ENCODE assay signal across 8 cellular contexts in genomic region chr5:154202379-154203260, GRCh38. TPM values are rescaled to one million over a fixed set of nuclear protein-coding genes. Genes with fewer than 3 reads are reported as not detected.
A peak's percentile ranks its signal among the peaks of the same experiment; 100 is the strongest.
DNase-seq lines count a peak whose midpoint lies in the region; ATAC-seq and TF ChIP-seq lines count a peak whose summit lies in the region.

No MANE protein-coding gene starts in this region.

- no peak overlapping the region for H3K4me3 ChIP-seq in heart left ventricle
- H3K4me3 ChIP-seq in left ventricle myocardium inferior: no peak overlapping the region
- H3K4me3 ChIP-seq in foreskin fibroblast (ENCODE audit: low read depth in 1 of 2, low read length in 2 of 2): no peak overlapping the region

- peak overlapping the region; percentile 6 to 92 (median 68) for H3K27ac Mint-ChIP-seq in naive B cell

- peaks cover 44 to 78% (median 58%) of the 10 kb centered on the region in 3 donors for H3K4me1 Mint-ChIP-seq in naive B cell

- peaks cover 0 to 38% of the 10 kb centered on the region in 2 donors for H3K36me3 Mint-ChIP-seq in naive B cell

- H3K27me3 Mint-ChIP-seq in naive B cell: no peaks in the 10 kb centered on the region

- intact Hi-C loops in heart left ventricle (cut with DNase I): loop anchor here in 1 of 10 donors (10.0 kb wide), 1 partner anchor 82 kb away; no protein-coding TSS in a partner anchor
- intact Hi-C loops in left ventricle myocardium inferior (cut with micrococcal nuclease): no loop called here

- no peaks in the 10 kb centered on the region for H3K9me3 Mint-ChIP-seq in naive B cell

- H3K9me3 ChIP-seq in heart left ventricle (no peaks in the 10 kb centered on the region), left ventricle myocardium inferior (replicated peaks) (no peaks in the 10 kb centered on the region)

- ATAC-seq in heart left ventricle: peak in 3 of 4 donors; percentile 51 to 54 (median 51)
- peak; percentile 77 for ATAC-seq in HG03139 (IDR thresholded peaks at IDR 0.05; ENCODE audit: unreplicated experiment)
- ATAC-seq in naive B cell (ENCODE audit: low read depth in 2 of 2): peak; percentile 86 to 92

- H3K36me3 ChIP-seq in heart left ventricle (peaks cover 0 to 8% (median 0%) of the 10 kb centered on the region in 9 donors), left ventricle myocardium inferior (peaks cover 7% of the 10 kb centered on the region)

- no peaks in the 10 kb centered on the region for H3K27me3 ChIP-seq in heart left ventricle
- no peaks in the 10 kb centered on the region for H3K27me3 ChIP-seq in left ventricle myocardium inferior (ENCODE audit: low read depth)

- TF ChIP-seq CTCF in heart left ventricle (IDR thresholded peaks at IDR 0.05): no peak
- TF ChIP-seq CTCF in left ventricle myocardium inferior (IDR thresholded peaks at IDR 0.05; ENCODE audit: borderline replicate concordance): no peak
- no peak for TF ChIP-seq CTCF in foreskin fibroblast (IDR thresholded peaks at IDR 0.05; ENCODE audit: low read depth, low read length)

- H3K4me3 Mint-ChIP-seq in naive B cell: peak overlapping the region; percentile 4 to 76 (median 56)

- peaks cover 0 to 33% (median 15%) of the 10 kb centered on the region in 12 donors for H3K4me1 ChIP-seq in heart left ventricle
- H3K4me1 ChIP-seq in left ventricle myocardium inferior: peaks cover 50% of the 10 kb centered on the region

- peak in 1 of 5 donors; percentile 45 for DNase-seq in heart left ventricle
- no peak for DNase-seq in left ventricle myocardium inferior
- DNase-seq in activated CD4-positive, alpha-beta T cell treated with anti-CD3 and anti-CD28 coated beads, Interleukin-2, amount 50 U/mL, for 24 hours (ENCODE audit: low read depth in 1 of 2, low spot score in 1 of 2): peak; percentile 26 to 52
- peak; percentile 24 for DNase-seq in naive B cell
- no peak for DNase-seq in NCI-H2107 (lab: John Stamatoyannopoulos, UW)
- DNase-seq in LoVo (ENCODE audit: low spot score): no peak
- DNase-seq in foreskin fibroblast: no peak

- TF ChIP-seq POLR2A in heart left ventricle (IDR thresholded peaks at IDR 0.05): no peak

- H3K27ac ChIP-seq in heart left ventricle: peak overlapping the region in 2 of 12 donors; percentile 23 to 30
- H3K27ac ChIP-seq in left ventricle myocardium inferior (replicated peaks): no peak overlapping the region

- 47 to 56% (median 49%) methylated on average over 11 of the region's 11 CpGs for WGBS in heart left ventricle, 4 donors

RNA-seq across cellular contexts. Expression of gene GALNT10, which starts 12.1 kb away (rescaled TPM):
- total RNA-seq in heart left ventricle (10 to 100 TPM; 10.6 to 20.7 (median 14.6) TPM), left ventricle myocardium inferior (11.5 TPM)
- polyA plus RNA-seq in heart left ventricle (10 to 100 TPM in 1 of 2 donors, 1 to 10 TPM in 1; 2.7 to 12.3 TPM), naive B cell (ENCODE audit: low read depth in 6 of 6) (10 to 100 TPM; 13.6 to 29.3 (median 19.7) TPM)

Comparison
In these comparisons a context has a peak if more than half of its experiments do, and no peak if none do; other contexts are left out.
1. DNase-seq: peak in activated CD4-positive, alpha-beta T cell treated with anti-CD3 and anti-CD28 coated beads, Interleukin-2, amount 50 U/mL, for 24 hours (2 of 2) and naive B cell (single experiment); none in left ventricle myocardium inferior (single experiment), NCI-H2107 (single experiment), LoVo (single experiment) and foreskin fibroblast (0 of 2).
2. Peak in every context shown above with its lines, with median percentiles within 50 percentile points of each other: ATAC-seq.